24 cellular contexts compared by ENCODE assay signal in genomic region chr7:104657134-104657533, GRCh38.
"Had no signal": no experiment of that assay in that cellular context is flagged by ENCODE, and none has a peak within 500 bp of the region (broad histone marks: within the 10 kb centered on the region; RNA-seq: fewer than 3 reads in every experiment).

No MANE protein-coding gene starts in this region.

- H3K36me3 ChIP-seq: colonic mucosa, esophagus muscularis mucosa, esophagus squamous epithelium, gastrocnemius medialis, gastroesophageal sphincter, heart left ventricle, heart right ventricle had no signal

- H3K27me3 ChIP-seq: colonic mucosa, esophagus muscularis mucosa, esophagus squamous epithelium, foreskin keratinocyte, gastrocnemius medialis, gastroesophageal sphincter, heart right ventricle had no signal

- H3K27ac ChIP-seq: colonic mucosa, coronary artery, dorsolateral prefrontal cortex, epithelial cell of prostate, esophagus muscularis mucosa, esophagus squamous epithelium, foreskin keratinocyte, gastrocnemius medialis, gastroesophageal sphincter, heart left ventricle, heart right ventricle had no signal

- DNase-seq: colonic mucosa; cortex of kidney; dermis blood vessel endothelial cell; dorsolateral prefrontal cortex; effector CD4-positive, alpha-beta T cell; effector CD8-positive, alpha-beta T cell; effector memory CD4-positive, alpha-beta T cell; effector memory CD8-positive, alpha-beta T cell; endodermal cell; erythroblast; esophagus squamous epithelium; foreskin fibroblast; foreskin melanocyte; gastrocnemius medialis; glutamatergic neuron; head of caudate nucleus; heart left ventricle; heart right ventricle had no signal

- H3K9me3 ChIP-seq: colonic mucosa, esophagus muscularis mucosa, esophagus squamous epithelium, gastrocnemius medialis, gastroesophageal sphincter, heart left ventricle, heart right ventricle had no signal

- H3K4me1 ChIP-seq: colonic mucosa, esophagus muscularis mucosa, esophagus squamous epithelium, foreskin keratinocyte, gastrocnemius medialis, gastroesophageal sphincter had no signal

- ATAC-seq: effector memory CD8-positive, alpha-beta T cell; esophagus mucosa; foreskin keratinocyte; gastrocnemius medialis; gastroesophageal sphincter; heart left ventricle; heart right ventricle had no signal

- H3K4me3 ChIP-seq: colonic mucosa, coronary artery, dorsolateral prefrontal cortex, esophagus muscularis mucosa, esophagus squamous epithelium, gastrocnemius medialis, gastroesophageal sphincter, heart left ventricle, heart right ventricle had no signal
